23 cellular contexts compared by ENCODE assay signal in genomic region chr1:30846587-30846986, GRCh38.
DNase-seq lines count a peak whose midpoint lies in the region; ATAC-seq, FAIRE-seq and TF ChIP-seq lines count a peak whose summit lies in the region.
"Had no signal": no experiment of that assay in that cellular context is flagged by ENCODE, and none has a peak within 500 bp of the region (broad histone marks: within the 10 kb centered on the region; RNA-seq: fewer than 3 reads in every experiment).

No MANE protein-coding gene starts in this region.

- H3K79me2 ChIP-seq in HepG2 (ENCODE audit: insufficient read depth, low read length): no peaks in the 10 kb centered on the region
- no peaks in the 10 kb centered on the region for H3K79me2 ChIP-seq in parathyroid adenoma

- no peak for ATAC-seq in HepG2
- ATAC-seq in right lobe of liver: no peak
- no peak for ATAC-seq in HG03354 (IDR thresholded peaks at IDR 0.05; ENCODE audit: poor library complexity, severe bottlenecking, unreplicated experiment)

- H3K9ac ChIP-seq in HepG2 (ENCODE audit: insufficient read depth, low read depth, low read length) (0 out of 2 replicates have a peak overlapping the region, but pooled peaks have one; percentile 68), kidney (ENCODE audit: low read length in 2 of 2) (no peak overlapping the region), parathyroid adenoma (no peak overlapping the region)

- H3K27ac ChIP-seq in HepG2 (ENCODE audit: extremely low read length, insufficient read depth, low read length) (no peak overlapping the region), right lobe of liver (peak overlapping the region in 1 of 3 donors; percentile 11), kidney (ENCODE audit: low read depth in 2 of 2, low read length in 2 of 2) (peak overlapping the region; percentile 51 to 87), parathyroid adenoma (peak overlapping the region; percentile 56)
- H3K27ac ChIP-seq: brain microvascular endothelial cell, coronary artery, vagina had no signal

- in situ Hi-C loops in HepG2 (cut with HindIII; ENCODE audit: extremely low pct_ligation_motif_present, low pct_unique_long_range_greater_than_20kb) (no loop called here), ACHN (cut with HindIII; ENCODE audit: low pct_ligation_motif_present, low pct_unique_long_range_greater_than_20kb, low sequenced_read_pairs) (no loop called here)

- FAIRE-seq in HepG2 (lab: Jason Lieb, UNC) (no peak), kidney (lab: Jason Lieb, UNC) (no peak)
- FAIRE-seq: D721Med had no signal

- 73% methylated on average over 6 of the region's 6 CpGs for whole genome bisulfite sequencing in HepG2 (ENCODE audit: low lambda C conversion rate)
- 93% methylated on average over 5 of the region's 6 CpGs for WGBS in right lobe of liver (ENCODE audit: insufficient coverage, low coverage, low lambda C conversion rate, missing lambda C conversion rate)

- H4K20me1 ChIP-seq in HepG2 (ENCODE audit: insufficient read depth, low read length): no peaks in the 10 kb centered on the region

- CTCF ChIA-PET in HepG2 (lab: Yijun Ruan, JAX; ENCODE audit: low intra/inter-chr PET ratio, low total read pairs): no interaction called here

- peak overlapping the region; percentile 96 for H3K4me2 ChIP-seq in HepG2 (ENCODE audit: low read depth, low read length)
- H3K4me2 ChIP-seq in parathyroid adenoma (ENCODE audit: low read length): no peak overlapping the region

- no peak for TF ChIP-seq POLR2A in HepG2 (IDR thresholded peaks at IDR 0.05; ENCODE audit: insufficient read depth in 1 of 2, low read depth in 2 of 2, low read length in 2 of 2)
- TF ChIP-seq POLR2A in right lobe of liver (IDR thresholded peaks at IDR 0.05): no peak

- TF ChIP-seq RAD21 in HepG2 (CRISPR knock-in tag; IDR thresholded peaks at IDR 0.05): no peak

- POLR2A ChIA-PET in HepG2 (lab: Yijun Ruan, JAX): interaction anchor here (1.2 kb wide), 1 partner anchor 46 kb away, joined by 3 read pairs; no protein-coding TSS in a partner anchor

- TF ChIP-seq EP300 in HepG2 (IDR thresholded peaks at IDR 0.05; ENCODE audit: low read depth in 2 of 2, low read length in 2 of 2): no peak
- TF ChIP-seq EP300 in HepG2 (CRISPR knock-in tag; IDR thresholded peaks at IDR 0.05; ENCODE audit: borderline replicate concordance): no peak

- DNase-seq in HepG2 (ENCODE audit: low spot score) (no peak), right lobe of liver (no peak), kidney (no peak), ACHN (no peak), COLO829 (ENCODE audit: low spot score) (no peak), NCI-H748 (lab: John Stamatoyannopoulos, UW; ENCODE audit: unreplicated experiment) (no peak)
- DNase-seq: activated B cell treated with CpG ODN at 0.5 μM for 24 hours; activated CD4-positive, alpha-beta T cell treated with anti-CD3 and anti-CD28 coated beads, Interleukin-2, amount 50 U/mL, for 48 hours; activated effector memory CD4-positive, alpha-beta T cell treated with anti-CD3 and anti-CD28 coated beads, Interleukin-2, amount 50 U/mL, for 16 hours; brain microvascular endothelial cell; glutamatergic neuron; IMR-90; NCI-H1417; NCI-H2171 treated with DMSO at 0.1 percent for 48 hours; occipital lobe; retina; stimulated activated CD4-positive, alpha-beta T cell treated with anti-CD3 and anti-CD28 coated beads, Interleukin-15, amount 100 ng/mL, for 24 hours; SW 1271 had no signal

- BruUV-seq in HepG2 (replicated peaks; lab: Mats Ljungman, UMichigan): no TSS peak

- H2AFZ ChIP-seq in HepG2 (ENCODE audit: low read length) (no peak overlapping the region), parathyroid adenoma (no peak overlapping the region)

- intact Hi-C loops in HepG2 (cut with micrococcal nuclease; ENCODE audit: unreplicated experiment): no loop called here
- intact Hi-C loops in right lobe of liver (cut with DNase I): no loop called here
- intact Hi-C loops in kidney (cut with DNase I): no loop called here

- TF ChIP-seq CTCF in HepG2 (CRISPR knock-in tag; IDR thresholded peaks at IDR 0.05): no peak
- TF ChIP-seq CTCF in right lobe of liver (IDR thresholded peaks at IDR 0.05): no peak
- TF ChIP-seq CTCF in kidney (IDR thresholded peaks at IDR 0.05; ENCODE audit: borderline replicate concordance, extremely low read depth, insufficient read depth): no peak
- TF ChIP-seq CTCF in parathyroid adenoma (IDR thresholded peaks at IDR 0.05): no peak

- H3K27me3 ChIP-seq in HepG2 (ENCODE audit: control insufficient read depth in 1 of 2, insufficient read depth in 2 of 2, low read length in 2 of 2) (peaks cover 0 to 18% of the 10 kb centered on the region in 2 experiments; a peak in 1 of 5 replicates), right lobe of liver (no peaks in the 10 kb centered on the region), parathyroid adenoma (ENCODE audit: control insufficient read depth, insufficient read depth, low read length) (no peaks in the 10 kb centered on the region)
- H3K27me3 ChIP-seq: brain microvascular endothelial cell, vagina had no signal

- no peaks in the 10 kb centered on the region for H3K9me3 ChIP-seq in HepG2 (ENCODE audit: low read length)
- H3K9me3 ChIP-seq in right lobe of liver: no peaks in the 10 kb centered on the region
- H3K9me3 ChIP-seq in kidney (ENCODE audit: control insufficient read depth in 1 of 2, low read length in 2 of 2): no peaks in the 10 kb centered on the region
- no peaks in the 10 kb centered on the region for H3K9me3 ChIP-seq in parathyroid adenoma (ENCODE audit: control insufficient read depth, low read length)
- H3K9me3 ChIP-seq: vagina had no signal

- H3K4me1 ChIP-seq in HepG2 (ENCODE audit: insufficient read depth, low read length) (peaks cover 31% of the 10 kb centered on the region), right lobe of liver (no peaks in the 10 kb centered on the region), kidney (ENCODE audit: control insufficient read depth in 1 of 2, insufficient read depth in 1 of 2, low read depth in 1 of 2, low read length in 2 of 2) (peaks cover 11 to 15% of the 10 kb centered on the region in 2 donors), parathyroid adenoma (no peaks in the 10 kb centered on the region)
- H3K4me1 ChIP-seq: vagina had no signal

- H3K4me3 ChIP-seq in HepG2 (replicated peaks in 1 of 3; ENCODE audit: insufficient read depth in 1 of 3, low read depth in 2 of 3, low read length in 3 of 3): peak overlapping the region in 1 of 3 experiments; percentile 68; a peak in 2 of 6 replicates
- no peak overlapping the region for H3K4me3 ChIP-seq in right lobe of liver
- no peak overlapping the region for H3K4me3 ChIP-seq in kidney (ENCODE audit: low read length in 2 of 2)
- H3K4me3 ChIP-seq in parathyroid adenoma (ENCODE audit: low read depth, low read length): no peak overlapping the region
- H3K4me3 ChIP-seq: coronary artery, vagina had no signal

- H3K36me3 ChIP-seq in HepG2 (replicated peaks in 1 of 2; ENCODE audit: control insufficient read depth in 1 of 2, insufficient read depth in 2 of 2, low read length in 2 of 2) (no peaks in the 10 kb centered on the region), right lobe of liver (no peaks in the 10 kb centered on the region), kidney (ENCODE audit: control insufficient read depth in 1 of 2, insufficient read depth in 2 of 2, low read length in 2 of 2) (no peaks in the 10 kb centered on the region), parathyroid adenoma (ENCODE audit: control insufficient read depth, insufficient read depth, low read length) (no peaks in the 10 kb centered on the region)
- H3K36me3 ChIP-seq: brain microvascular endothelial cell, vagina had no signal

TF ChIP-seq in HepG2, 621 proteins besides CTCF, POLR2A, EP300 and RAD21:
- TF ChIP-seq ZNF768 (CRISPR knock-in tag; IDR thresholded peaks at IDR 0.05): no peak
- no peak for TF ChIP-seq ZNF709 (CRISPR knock-in tag; IDR thresholded peaks at IDR 0.05)
- TF ChIP-seq MTF1 (CRISPR knock-in tag; IDR thresholded peaks at IDR 0.05): no peak
- TF ChIP-seq ZNF761 (CRISPR knock-in tag; conservative IDR thresholded peaks at IDR 0.05): no peak
- TF ChIP-seq HNRNPH1 (optimal IDR thresholded peaks at IDR 0.05; ENCODE audit: low read depth, low read length): no peak
- TF ChIP-seq POLR2AphosphoS5 (IDR thresholded peaks at IDR 0.05; ENCODE audit: low read depth, low read length): no peak
- no peak for TF ChIP-seq KDM5B (CRISPR knock-in tag; IDR thresholded peaks at IDR 0.05; ENCODE audit: borderline replicate concordance)
- no peak for TF ChIP-seq ZKSCAN5 (CRISPR knock-in tag; IDR thresholded peaks at IDR 0.05)
- TF ChIP-seq E2F1 (CRISPR knock-in tag; IDR thresholded peaks at IDR 0.05): no peak
